In genomic region chr2:164554487-164554886, GRCh38 we compare ENCODE assay signal across 19 cellular contexts.
DNase-seq lines count a peak whose midpoint lies in the region; ATAC-seq and TF ChIP-seq lines count a peak whose summit lies in the region.
"Had no signal": no experiment of that assay in that cellular context is flagged by ENCODE, and none has a peak within 500 bp of the region (broad histone marks: within the 10 kb centered on the region; RNA-seq: fewer than 3 reads in every experiment).

No MANE protein-coding gene starts in this region.

- H4K8ac ChIP-seq in mesendoderm (ENCODE audit: low read depth, low read length), result no peak overlapping the region

- H2BK15ac ChIP-seq in mesendoderm (replicated peaks; ENCODE audit: low read depth), result no peak overlapping the region

- no peak overlapping the region for H3K27ac Mint-ChIP-seq in activated T-cell treated with anti-CD3 and anti-CD28 coated beads, Interleukin-2, amount 50 U/mL, for 24 hours
- H3K27ac Mint-ChIP-seq: CD4-positive, alpha-beta T cell; IgD-negative memory B cell had no signal

- no peak overlapping the region for H3K18ac ChIP-seq in mesendoderm (ENCODE audit: low read length)

- H3K4ac ChIP-seq in mesendoderm (ENCODE audit: low read depth, low read length), result no peak overlapping the region

- no peak overlapping the region for H2BK5ac ChIP-seq in mesendoderm (ENCODE audit: low read length)

- peak overlapping the region; percentile 25 for H2AFZ ChIP-seq in fibroblast of lung (ENCODE audit: low read length)

- DNase-seq in Right ventricle myocardium superior, result no peak
- no peak for DNase-seq in left ventricle myocardium inferior
- peak in 1 of 2 donors; percentile 23 for DNase-seq in fibroblast of lung (ENCODE audit: low read depth in 2 of 2)
- DNase-seq in mesendoderm, result peak; percentile 57
- no peak for DNase-seq in NCI-H187 (lab: John Stamatoyannopoulos, UW)
- DNase-seq in SHP77 (lab: John Stamatoyannopoulos, UW), result no peak
- DNase-seq in activated T-cell treated with anti-CD3 and anti-CD28 coated beads, Interleukin-2, amount 50 U/mL, for 24 hours, result no peak
- DNase-seq: 8988T; Caco-2; CD4-positive, alpha-beta T cell; Karpas-422; MM.1S; NCI-H1092; NCI-H2081 treated with DMSO at 0.1 percent for 48 hours; NCI-H446 treated with DMSO at 0.1 percent for 48 hours had no signal

- H3K9ac ChIP-seq in fibroblast of lung (ENCODE audit: insufficient read depth, low read length) (no peak overlapping the region), mesendoderm (ENCODE audit: low read length) (no peak overlapping the region)

- H3K4me3 ChIP-seq in left ventricle myocardium inferior, result no peak overlapping the region
- no peak overlapping the region for H3K4me3 ChIP-seq in fibroblast of lung (replicated peaks in 1 of 4; ENCODE audit: control extremely low read depth in 1 of 4, insufficient read depth in 1 of 4, low read depth in 3 of 4, low read length in 4 of 4)
- no peak overlapping the region for H3K4me3 ChIP-seq in mesendoderm (ENCODE audit: low read length)
- H3K4me3 ChIP-seq: HAP-1 had no signal

- H3K27ac ChIP-seq in left ventricle myocardium inferior (replicated peaks) (no peak overlapping the region), fibroblast of lung (ENCODE audit: insufficient read depth, low read length) (no peak overlapping the region), mesendoderm (ENCODE audit: low read depth, low read length) (no peak overlapping the region)

- TF ChIP-seq CTCF in left ventricle myocardium inferior (IDR thresholded peaks at IDR 0.05; ENCODE audit: borderline replicate concordance) (no peak), fibroblast of lung (conservative IDR thresholded peaks at IDR 0.05 in 1 of 2, IDR thresholded peaks at IDR 0.05 in 1 of 2; ENCODE audit: low read depth in 1 of 2, low read length in 2 of 2) (no peak)

- H3K4me1 Mint-ChIP-seq in activated T-cell treated with anti-CD3 and anti-CD28 coated beads, Interleukin-2, amount 50 U/mL, for 24 hours (ENCODE audit: low read depth), result no peaks in the 10 kb centered on the region
- H3K4me1 Mint-ChIP-seq: IgD-negative memory B cell had no signal

- no peak overlapping the region for H2BK120ac ChIP-seq in mesendoderm (ENCODE audit: low read depth, low read length)

- intact Hi-C loops in Right ventricle myocardium superior (cut with DNase I) (no loop called here), left ventricle myocardium inferior (cut with micrococcal nuclease) (no loop called here)

- no peak overlapping the region for H3K4me3 Mint-ChIP-seq in activated T-cell treated with anti-CD3 and anti-CD28 coated beads, Interleukin-2, amount 50 U/mL, for 24 hours
- H3K4me3 Mint-ChIP-seq: CD4-positive, alpha-beta T cell; IgD-negative memory B cell had no signal

- no peaks in the 10 kb centered on the region for H3K9me3 Mint-ChIP-seq in activated T-cell treated with anti-CD3 and anti-CD28 coated beads, Interleukin-2, amount 50 U/mL, for 24 hours

- H3K27me3 Mint-ChIP-seq in activated T-cell treated with anti-CD3 and anti-CD28 coated beads, Interleukin-2, amount 50 U/mL, for 24 hours, result no peaks in the 10 kb centered on the region
- H3K27me3 Mint-ChIP-seq: CD4-positive, alpha-beta T cell had no signal

- H3K4me1 ChIP-seq in left ventricle myocardium inferior, result peaks cover 14% of the 10 kb centered on the region
- no peaks in the 10 kb centered on the region for H3K4me1 ChIP-seq in fibroblast of lung (ENCODE audit: control insufficient read depth, extremely low read depth, insufficient read depth, low read length)
- H3K4me1 ChIP-seq in mesendoderm (ENCODE audit: control insufficient read depth, low read depth, low read length), result no peaks in the 10 kb centered on the region
- H3K4me1 ChIP-seq: Caco-2, HAP-1 had no signal

- no peaks in the 10 kb centered on the region for H3K27me3 ChIP-seq in left ventricle myocardium inferior (ENCODE audit: low read depth)
- no peaks in the 10 kb centered on the region for H3K27me3 ChIP-seq in fibroblast of lung (ENCODE audit: control insufficient read depth, insufficient read depth, low read length)
- no peaks in the 10 kb centered on the region for H3K27me3 ChIP-seq in mesendoderm (ENCODE audit: insufficient read depth, low read length, poor library complexity)

- peak; percentile 52 for ATAC-seq in Right ventricle myocardium superior (ENCODE audit: poor library complexity)
- no peak for ATAC-seq in HG03571 (IDR thresholded peaks at IDR 0.05; ENCODE audit: unreplicated experiment)
- ATAC-seq: Panc1 had no signal

- no peak overlapping the region for H3K56ac ChIP-seq in mesendoderm (ENCODE audit: low read length)

- H4K5ac ChIP-seq in mesendoderm (ENCODE audit: low read length), result no peak overlapping the region

- H3K79me1 ChIP-seq in mesendoderm (ENCODE audit: low read length), result no peaks in the 10 kb centered on the region

- H3K79me2 ChIP-seq in fibroblast of lung (ENCODE audit: control insufficient read depth, insufficient read depth, low read length) (no peaks in the 10 kb centered on the region), mesendoderm (ENCODE audit: control insufficient read depth, insufficient read depth, low read length) (no peaks in the 10 kb centered on the region)

- H3K36me3 Mint-ChIP-seq in activated T-cell treated with anti-CD3 and anti-CD28 coated beads, Interleukin-2, amount 50 U/mL, for 24 hours (ENCODE audit: low read depth), result no peaks in the 10 kb centered on the region
- H3K36me3 Mint-ChIP-seq: IgD-negative memory B cell had no signal

- H4K20me1 ChIP-seq in fibroblast of lung (ENCODE audit: control insufficient read depth, extremely low read depth, insufficient read depth, low read length), result no peaks in the 10 kb centered on the region

- H3K36me3 ChIP-seq in left ventricle myocardium inferior (no peaks in the 10 kb centered on the region), fibroblast of lung (ENCODE audit: control insufficient read depth, insufficient read depth, low read length) (no peaks in the 10 kb centered on the region), mesendoderm (ENCODE audit: control insufficient read depth, insufficient read depth, low read length) (no peaks in the 10 kb centered on the region)
- H3K36me3 ChIP-seq: HAP-1 had no signal

- H3K23ac ChIP-seq in mesendoderm (ENCODE audit: low read length), result no peak overlapping the region

- no peak overlapping the region for H3K4me2 ChIP-seq in fibroblast of lung (ENCODE audit: extremely low read depth, insufficient read depth, low read length)
- no peak overlapping the region for H3K4me2 ChIP-seq in mesendoderm (ENCODE audit: low read length)

- WGBS in mesendoderm (ENCODE audit: extremely low coverage, insufficient coverage, low lambda C conversion rate), result no CpG with 5 or more reads among the region's 2 CpGs

- H3K9me3 ChIP-seq in left ventricle myocardium inferior (replicated peaks) (peaks cover 4% of the 10 kb centered on the region), fibroblast of lung (ENCODE audit: control insufficient read depth, insufficient read depth, low read depth, low read length) (no peaks in the 10 kb centered on the region)
- H3K9me3 ChIP-seq: Caco-2, HAP-1 had no signal

- no peak overlapping the region for H2AK5ac ChIP-seq in mesendoderm (ENCODE audit: low read length)
